ENCODE assay signal across 20 cellular contexts in genomic region chr9:76725885-76726284, GRCh38. TPM values are rescaled to one million over a fixed set of nuclear protein-coding genes. Genes with fewer than 3 reads are reported as not detected.
DNase-seq lines count a peak whose midpoint lies in the region; TF ChIP-seq lines count a peak whose summit lies in the region.
"Had no signal": no experiment of that assay in that cellular context is flagged by ENCODE, and none has a peak within 500 bp of the region (broad histone marks: within the 10 kb centered on the region; RNA-seq: fewer than 3 reads in every experiment).

No MANE protein-coding gene starts in this region.

- H3T11ph ChIP-seq in H9 (ENCODE audit: low read length) = no peak overlapping the region

- no peaks in the 10 kb centered on the region for H3K4me1 ChIP-seq in H9 (ENCODE audit: insufficient read depth, low read length)
- H3K4me1 ChIP-seq: SJCRH30 had no signal

- H3K27me3 Mint-ChIP-seq in H9 (ENCODE audit: low read depth) = no peaks in the 10 kb centered on the region; the same call in 1 of the 2 replicates

- no peak overlapping the region for H4K91ac ChIP-seq in H9 (ENCODE audit: insufficient read length, low read depth, low read length)

- H3K79me1 ChIP-seq in H9 (ENCODE audit: insufficient read depth, low read depth, low read length, poor library complexity, severe bottlenecking) = no peaks in the 10 kb centered on the region

- WGBS in H9 (ENCODE audit: extremely low coverage, insufficient read length, low lambda C conversion rate) = no CpG with 5 or more reads among the region's 6 CpGs

- no peak overlapping the region for H3K4me3 ChIP-seq in AG04450 (ENCODE audit: low read depth, low read length)
- no peak overlapping the region for H3K4me3 ChIP-seq in MG63
- H3K4me3 ChIP-seq: SJCRH30 had no signal

- H3K4me2 ChIP-seq in H9 (ENCODE audit: insufficient read depth, insufficient read length, low read length) = no peak overlapping the region

- H3K4ac ChIP-seq in H9 (ENCODE audit: low read depth, low read length) = no peak overlapping the region

- TF ChIP-seq CTCF in AG04450 (IDR thresholded peaks at IDR 0.05; ENCODE audit: low read depth, low read length) = no peak
- no peak for TF ChIP-seq CTCF in H9 (conservative IDR thresholded peaks at IDR 0.05)

- H3K9me3 ChIP-seq in AG04450 (ENCODE audit: control insufficient read depth, insufficient read depth, low read length) (no peaks in the 10 kb centered on the region), MG63 (no peaks in the 10 kb centered on the region), H9 (ENCODE audit: control insufficient read depth, low read depth, low read length) (no peaks in the 10 kb centered on the region)
- H3K9me3 ChIP-seq: SJCRH30 had no signal

- no peaks in the 10 kb centered on the region for H3K4me1 Mint-ChIP-seq in H9
- H3K4me1 Mint-ChIP-seq: B cell had no signal

- no peaks in the 10 kb centered on the region for H3K27me3 ChIP-seq in AG04450 (ENCODE audit: control insufficient read depth, insufficient read depth, low read length)
- H3K27me3 ChIP-seq in MG63 = no peaks in the 10 kb centered on the region
- H3K27me3 ChIP-seq in H9 (ENCODE audit: insufficient read depth, low read length) = no peaks in the 10 kb centered on the region
- H3K27me3 ChIP-seq: SJCRH30 had no signal

- no peak overlapping the region for H2AFZ ChIP-seq in H9 (ENCODE audit: low read length)

- peak overlapping the region; percentile 11 for H3K27ac ChIP-seq in AG04450 (ENCODE audit: low read depth, low read length)
- H3K27ac ChIP-seq in H9 (ENCODE audit: insufficient read length, low read depth, low read length) = no peak overlapping the region
- H3K27ac ChIP-seq: SJCRH30 had no signal

- POLR2A ChIA-PET in AG04450 (lab: Yijun Ruan, JAX) = no interaction called here

- H4K20me1 ChIP-seq in H9 (ENCODE audit: control insufficient read depth, insufficient read depth, insufficient read length) = no peaks in the 10 kb centered on the region

- H3K36me3 ChIP-seq in MG63 = no peaks in the 10 kb centered on the region
- H3K36me3 ChIP-seq: SJCRH30 had no signal

- peak; percentile 78 for DNase-seq in NCI-H1092 treated with DMSO at 0.1 percent for 48 hours (lab: John Stamatoyannopoulos, UW)
- DNase-seq in NCI-H1092 (lab: John Stamatoyannopoulos, UW) = no peak
- no peak for DNase-seq in AG04450 (ENCODE audit: low read depth, low spot score)
- DNase-seq in MG63 = peak; percentile 39
- peak; percentile 92 for DNase-seq in cerebellar cortex (ENCODE audit: low spot score)
- DNase-seq in H9 = no peak
- no peak for DNase-seq in SIG-M5 treated with dmso at 0.1 percent for 504 hours (lab: John Stamatoyannopoulos, UW; ENCODE audit: unreplicated experiment)
- DNase-seq in stimulated activated CD8-positive, alpha-beta memory T cell treated with anti-CD3 and anti-CD28 coated beads, Interleukin-4, amount 100 ng/mL, for 48 hours = no peak
- DNase-seq: 8988T; Calu3; CD4-positive, alpha-beta T cell; DMS79; KBM-7; MV-4-11; NCI-H526; SJCRH30 had no signal

- no peak overlapping the region for H3K27ac Mint-ChIP-seq in H9
- H3K27ac Mint-ChIP-seq: B cell; CD4-positive, alpha-beta T cell; T-helper 1 cell treated with Interleukin-12 subunit alpha and Interleukin-12 subunit beta and Interleukin-4 antibody, amounts not matched to agents 30 μg/mL and 1 μg/mL, for 36 hours had no signal

- CTCF ChIA-PET in AG04450 (lab: Charles Lee) = no interaction called here

- H2BK120ac ChIP-seq in H9 (ENCODE audit: low read depth, low read length, poor library complexity, severe bottlenecking) = no peak overlapping the region

- H3K9me3 Mint-ChIP-seq in H9 = no peaks in the 10 kb centered on the region
- H3K9me3 Mint-ChIP-seq: CD4-positive, alpha-beta T cell; T-helper 1 cell treated with Interleukin-12 subunit alpha and Interleukin-12 subunit beta and Interleukin-4 antibody, amounts not matched to agents 30 μg/mL and 1 μg/mL, for 36 hours had no signal

- no peak overlapping the region for H4K8ac ChIP-seq in H9 (replicated peaks; ENCODE audit: insufficient read length, low read depth, low read length)

- H2BK5ac ChIP-seq in H9 (ENCODE audit: insufficient read length, low read length) = no peak overlapping the region

- no peak overlapping the region for H2BK20ac ChIP-seq in H9 (ENCODE audit: low read depth, low read length, poor library complexity, severe bottlenecking)

- H3K36me3 Mint-ChIP-seq in H9 (ENCODE audit: insufficient read depth in 1 of 3, low read depth in 3 of 3) = no peaks in the 10 kb centered on the region

- no peak overlapping the region for H2BK15ac ChIP-seq in H9 (ENCODE audit: low read depth, low read length)

- H3K79me2 ChIP-seq in H9 (ENCODE audit: insufficient read depth, low read length) = no peaks in the 10 kb centered on the region

- H3K23me2 ChIP-seq in H9 (ENCODE audit: insufficient read length, low read depth, low read length, poor library complexity, severe bottlenecking) = no peaks in the 10 kb centered on the region

- no peak overlapping the region for H2BK12ac ChIP-seq in H9 (ENCODE audit: insufficient read length, low read depth, low read length)

- no peak overlapping the region for H3K18ac ChIP-seq in H9 (ENCODE audit: insufficient read length, low read depth, low read length)

- H3K9ac ChIP-seq in H9 (ENCODE audit: extremely low read depth, insufficient read length, low read length) = no peak overlapping the region

- no peak overlapping the region for H3K56ac ChIP-seq in H9 (ENCODE audit: insufficient read length, low read depth, low read length)

- H3K23ac ChIP-seq in H9 (ENCODE audit: insufficient read length, low read depth, low read length) = no peak overlapping the region

- H2AK5ac ChIP-seq in H9 (ENCODE audit: insufficient read length, low read length) = no peak overlapping the region

- no peak overlapping the region for H3K14ac ChIP-seq in H9 (ENCODE audit: insufficient read depth, low read length)

- no peak overlapping the region for H4K5ac ChIP-seq in H9 (ENCODE audit: insufficient read length, low read depth, low read length)

- no peak overlapping the region for H3K4me3 Mint-ChIP-seq in H9
- H3K4me3 Mint-ChIP-seq: B cell; CD4-positive, alpha-beta T cell; T-helper 1 cell treated with Interleukin-12 subunit alpha and Interleukin-12 subunit beta and Interleukin-4 antibody, amounts not matched to agents 30 μg/mL and 1 μg/mL, for 36 hours had no signal

RNA-seq across cellular contexts. Expression of gene PCA3, which starts 38.4 kb away (rescaled TPM):
- polyA plus RNA-seq in AG04450 (2011; rRNA removed) = not detected in 2 replicates
- polyA minus RNA-seq in AG04450 (2011; rRNA and poly(A)+ RNA removed) = not detected in 2 replicates
- total RNA-seq in MG63 (2014; rRNA removed; shearing (Covaris generic); ENCODE audit: low replicate concordance) = not detected in 2 replicates
- total RNA-seq in H9 (2021) = not detected in 2 replicates
- total RNA-seq: B cell; Calu3; CD4-positive, alpha-beta T cell; H4; RPMI7951 had no signal

Comparison
In these comparisons a context has a peak if more than half of its experiments do, and no peak if none do; other contexts are left out.
1. DNase-seq: peak in NCI-H1092 treated with DMSO at 0.1 percent for 48 hours (single experiment), MG63 (single experiment) and cerebellar cortex (single experiment); none in NCI-H1092 (single experiment), AG04450 (single experiment), H9 (single experiment), SIG-M5 treated with dmso at 0.1 percent for 504 hours (single experiment) and stimulated activated CD8-positive, alpha-beta memory T cell treated with anti-CD3 and anti-CD28 coated beads, Interleukin-4, amount 100 ng/mL, for 48 hours (single experiment).